In genomic region chr10:97849491-97850402, GRCh38 we compare ENCODE assay signal across 8 cellular contexts. TPM values are rescaled to one million over a fixed set of nuclear protein-coding genes. Genes with fewer than 3 reads are reported as not detected.
DNase-seq lines count a peak whose midpoint lies in the region; ATAC-seq and TF ChIP-seq lines count a peak whose summit lies in the region.

Gene GOLGA7B, plus strand, starts transcription at chr10:97849843. Its CDS starts 461 bp downstream, at chr10:97850304.

- H3K9me3 ChIP-seq in neutrophil (no peaks in the 10 kb centered on the region), tibial nerve (no peaks in the 10 kb centered on the region)

- DNase-seq in CD1c-positive myeloid dendritic cell (ENCODE audit: extremely low spot score) (peak; percentile 49), NOMO-1 treated with DMSO at 0.1 percent for 48 hours (lab: John Stamatoyannopoulos, UW; ENCODE audit: unreplicated experiment) (peak; percentile 35), fibroblast of pulmonary artery (ENCODE audit: low read depth) (peak; percentile 20), tibial nerve (ENCODE audit: low spot score in 2 of 2) (no peak), NCI-H1048 (lab: John Stamatoyannopoulos, UW) (no peak)
- DNase-seq in activated T-cell treated with anti-CD3 and anti-CD28 coated beads, Interleukin-2, amount 50 U/mL, for 48 hours = peak; percentile 64 to 75

- TF ChIP-seq CTCF in fibroblast of pulmonary artery (IDR thresholded peaks at IDR 0.05; ENCODE audit: low read length, missing control alignments) (no peak), neutrophil (IDR thresholded peaks at IDR 0.05) (no peak), tibial nerve (IDR thresholded peaks at IDR 0.05) (no peak)

- H3K36me3 ChIP-seq in neutrophil (no peaks in the 10 kb centered on the region), tibial nerve (no peaks in the 10 kb centered on the region)

- 2 to 3% methylated on average over 31 to 67 of the region's 96 CpGs for WGBS in tibial nerve, 2 donors

- peaks cover 100% of the 10 kb centered on the region for H3K27me3 ChIP-seq in neutrophil
- H3K27me3 ChIP-seq in tibial nerve = peaks cover 0 to 30% of the 10 kb centered on the region in 2 donors

- H3K27ac ChIP-seq in neutrophil = no peak within 1 kb of the TSS
- H3K27ac ChIP-seq in tibial nerve = peak within 1 kb of the TSS in 1 of 4 donors; percentile 26

- TF ChIP-seq EP300 in tibial nerve (IDR thresholded peaks at IDR 0.05) = no peak

- H3K4me3 ChIP-seq in fibroblast of pulmonary artery (replicated peaks; ENCODE audit: low read depth, low read length) (peak within 1 kb of the TSS; percentile 31), neutrophil (ENCODE audit: low read depth in 1 of 2, low read length in 1 of 2) (peak within 1 kb of the TSS; percentile 44 to 55), tibial nerve (peak within 1 kb of the TSS; percentile 25 to 68 (median 42))

- peak; percentile 53 for ATAC-seq in GM21529 (IDR thresholded peaks at IDR 0.05; ENCODE audit: unreplicated experiment)

- TF ChIP-seq POLR2A in tibial nerve (IDR thresholded peaks at IDR 0.05) = no peak

- H3K4me1 ChIP-seq in neutrophil (ENCODE audit: control insufficient read depth in 1 of 2, insufficient read depth in 1 of 2, low read depth in 1 of 2, low read length in 1 of 2) = peaks cover 0 to 3% of the 10 kb centered on the region in 2 experiments
- peaks cover 0 to 16% (median 6%) of the 10 kb centered on the region in 4 donors for H3K4me1 ChIP-seq in tibial nerve

RNA-seq across cellular contexts. Expression of gene GOLGA7B, which starts in this region (rescaled TPM):
- total RNA-seq in tibial nerve = 1 to 10 TPM in 3 of 4 donors, under 1 TPM in 1; 0.90 to 6.3 (median 4.8) TPM

Comparison
In these comparisons a context has a peak if more than half of its experiments do, and no peak if none do; other contexts are left out.
1. DNase-seq: peak in CD1c-positive myeloid dendritic cell (single experiment), NOMO-1 treated with DMSO at 0.1 percent for 48 hours (single experiment), activated T-cell treated with anti-CD3 and anti-CD28 coated beads, Interleukin-2, amount 50 U/mL, for 48 hours (2 of 2) and fibroblast of pulmonary artery (single experiment); none in tibial nerve (0 of 2) and NCI-H1048 (single experiment).
2. Peak in every context shown above with its lines, with median percentiles within 50 percentile points of each other: H3K4me3 ChIP-seq.